1 cellular context compared by ENCODE assay signal in genomic region chr9:13268469-13268868, GRCh38.
TF ChIP-seq lines count a peak whose summit lies in the region.

No MANE protein-coding gene starts in this region.

TF ChIP-seq in K562, 482 proteins besides CTCF, POLR2A, EP300 and RAD21 (continued from another document and continues in another):
- TF ChIP-seq, protein P1, sequence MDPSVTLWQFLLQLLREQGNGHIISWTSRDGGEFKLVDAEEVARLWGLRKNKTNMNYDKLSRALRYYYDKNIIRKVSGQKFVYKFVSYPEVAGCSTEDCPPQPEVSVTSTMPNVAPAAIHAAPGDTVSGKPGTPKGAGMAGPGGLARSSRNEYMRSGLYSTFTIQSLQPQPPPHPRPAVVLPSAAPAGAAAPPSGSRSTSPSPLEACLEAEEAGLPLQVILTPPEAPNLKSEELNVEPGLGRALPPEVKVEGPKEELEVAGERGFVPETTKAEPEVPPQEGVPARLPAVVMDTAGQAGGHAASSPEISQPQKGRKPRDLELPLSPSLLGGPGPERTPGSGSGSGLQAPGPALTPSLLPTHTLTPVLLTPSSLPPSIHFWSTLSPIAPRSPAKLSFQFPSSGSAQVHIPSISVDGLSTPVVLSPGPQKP (CRISPR knock-in tag; IDR thresholded peaks at IDR 0.05) = no peak
- TF ChIP-seq, protein P2, sequence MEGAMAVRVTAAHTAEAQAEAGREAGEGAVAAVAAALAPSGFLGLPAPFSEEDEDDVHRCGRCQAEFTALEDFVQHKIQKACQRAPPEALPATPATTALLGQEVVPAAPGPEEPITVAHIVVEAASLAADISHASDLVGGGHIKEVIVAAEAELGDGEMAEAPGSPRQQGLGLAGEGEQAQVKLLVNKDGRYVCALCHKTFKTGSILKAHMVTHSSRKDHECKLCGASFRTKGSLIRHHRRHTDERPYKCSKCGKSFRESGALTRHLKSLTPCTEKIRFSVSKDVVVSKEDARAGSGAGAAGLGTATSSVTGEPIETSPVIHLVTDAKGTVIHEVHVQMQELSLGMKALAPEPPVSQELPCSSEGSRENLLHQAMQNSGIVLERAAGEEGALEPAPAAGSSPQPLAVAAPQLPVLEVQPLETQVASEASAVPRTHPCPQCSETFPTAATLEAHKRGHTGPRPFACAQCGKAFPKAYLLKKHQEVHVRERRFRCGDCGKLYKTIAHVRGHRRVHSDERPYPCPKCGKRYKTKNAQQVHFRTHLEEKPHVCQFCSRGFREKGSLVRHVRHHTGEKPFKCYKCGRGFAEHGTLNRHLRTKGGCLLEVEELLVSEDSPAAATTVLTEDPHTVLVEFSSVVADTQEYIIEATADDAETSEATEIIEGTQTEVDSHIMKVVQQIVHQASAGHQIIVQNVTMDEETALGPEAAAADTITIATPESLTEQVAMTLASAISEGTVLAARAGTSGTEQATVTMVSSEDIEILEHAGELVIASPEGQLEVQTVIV (CRISPR knock-in tag; IDR thresholded peaks at IDR 0.05; ENCODE audit: borderline replicate concordance) = no peak
- no peak for TF ChIP-seq KLF10 (CRISPR knock-in tag; IDR thresholded peaks at IDR 0.05)
- TF ChIP-seq POLR2AphosphoS2 (IDR thresholded peaks at IDR 0.05; ENCODE audit: low read length) = no peak
- TF ChIP-seq SIX5 (IDR thresholded peaks at IDR 0.05; ENCODE audit: borderline replicate concordance in 1 of 2, insufficient read depth in 1 of 2, low read depth in 1 of 2, low read length in 2 of 2) = no peak
- peak in 1 of 2 experiments; percentile 60; a peak in 2 of 4 replicates for TF ChIP-seq HDAC1 (IDR thresholded peaks at IDR 0.05)
- TF ChIP-seq, protein P3, sequence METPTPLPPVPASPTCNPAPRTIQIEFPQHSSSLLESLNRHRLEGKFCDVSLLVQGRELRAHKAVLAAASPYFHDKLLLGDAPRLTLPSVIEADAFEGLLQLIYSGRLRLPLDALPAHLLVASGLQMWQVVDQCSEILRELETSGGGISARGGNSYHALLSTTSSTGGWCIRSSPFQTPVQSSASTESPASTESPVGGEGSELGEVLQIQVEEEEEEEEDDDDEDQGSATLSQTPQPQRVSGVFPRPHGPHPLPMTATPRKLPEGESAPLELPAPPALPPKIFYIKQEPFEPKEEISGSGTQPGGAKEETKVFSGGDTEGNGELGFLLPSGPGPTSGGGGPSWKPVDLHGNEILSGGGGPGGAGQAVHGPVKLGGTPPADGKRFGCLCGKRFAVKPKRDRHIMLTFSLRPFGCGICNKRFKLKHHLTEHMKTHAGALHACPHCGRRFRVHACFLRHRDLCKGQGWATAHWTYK (CRISPR knock-in tag; IDR thresholded peaks at IDR 0.05) = no peak
- TF ChIP-seq TRIM24 (IDR thresholded peaks at IDR 0.05) = peak in 1 of 2 experiments; percentile 57; a peak in 2 of 4 replicates
- TF ChIP-seq ZNF76 (CRISPR knock-in tag; IDR thresholded peaks at IDR 0.05; ENCODE audit: borderline replicate concordance) = no peak
- no peak for TF ChIP-seq DLX4 (CRISPR knock-in tag; IDR thresholded peaks at IDR 0.05)
- TF ChIP-seq E2F4 (CRISPR knock-in tag; IDR thresholded peaks at IDR 0.05; ENCODE audit: low read depth) = no peak
- no peak for TF ChIP-seq EWSR1 (IDR thresholded peaks at IDR 0.05; ENCODE audit: borderline replicate concordance, low read depth, partially characterized antibody)
- TF ChIP-seq SMARCE1 (IDR thresholded peaks at IDR 0.05) = peak; percentile 95
- TF ChIP-seq BRD9 (IDR thresholded peaks at IDR 0.05; ENCODE audit: low read depth, partially characterized antibody) = peak; percentile 45
- 0 out of 2 replicates have a peak, but pooled peaks have one; percentile 41 for TF ChIP-seq ADNP (tag; IDR thresholded peaks at IDR 0.05)
- peak in 1 of 2 experiments; percentile 74; a peak in 1 of 4 replicates for TF ChIP-seq RCOR1 (IDR thresholded peaks at IDR 0.05; ENCODE audit: borderline replicate concordance in 1 of 2, low read depth in 2 of 2, low read length in 2 of 2)
- no peak for TF ChIP-seq ZNF239 (CRISPR knock-in tag; IDR thresholded peaks at IDR 0.05)
- TF ChIP-seq, protein P4, sequence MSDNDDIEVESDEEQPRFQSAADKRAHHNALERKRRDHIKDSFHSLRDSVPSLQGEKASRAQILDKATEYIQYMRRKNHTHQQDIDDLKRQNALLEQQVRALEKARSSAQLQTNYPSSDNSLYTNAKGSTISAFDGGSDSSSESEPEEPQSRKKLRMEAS (CRISPR knock-in tag; IDR thresholded peaks at IDR 0.05) = no peak
- peak; percentile 27; the same call in 1 of the 2 replicates for TF ChIP-seq NFIC (IDR thresholded peaks at IDR 0.05)
- peak; percentile 34 for TF ChIP-seq TAF9B (IDR thresholded peaks at IDR 0.05; ENCODE audit: partially characterized antibody)
- TF ChIP-seq CBFA2T2 (conservative IDR thresholded peaks at IDR 0.05) = peak; percentile 11; the same call in 1 of the 2 replicates
- peak; percentile 48 for TF ChIP-seq NFE2 (IDR thresholded peaks at IDR 0.05; ENCODE audit: low read depth)
- no peak for TF ChIP-seq ZFP91 (CRISPR knock-in tag; IDR thresholded peaks at IDR 0.05)
- peak; percentile 62 for TF ChIP-seq CBFA2T3 (IDR thresholded peaks at IDR 0.05)
- TF ChIP-seq, protein P5, sequence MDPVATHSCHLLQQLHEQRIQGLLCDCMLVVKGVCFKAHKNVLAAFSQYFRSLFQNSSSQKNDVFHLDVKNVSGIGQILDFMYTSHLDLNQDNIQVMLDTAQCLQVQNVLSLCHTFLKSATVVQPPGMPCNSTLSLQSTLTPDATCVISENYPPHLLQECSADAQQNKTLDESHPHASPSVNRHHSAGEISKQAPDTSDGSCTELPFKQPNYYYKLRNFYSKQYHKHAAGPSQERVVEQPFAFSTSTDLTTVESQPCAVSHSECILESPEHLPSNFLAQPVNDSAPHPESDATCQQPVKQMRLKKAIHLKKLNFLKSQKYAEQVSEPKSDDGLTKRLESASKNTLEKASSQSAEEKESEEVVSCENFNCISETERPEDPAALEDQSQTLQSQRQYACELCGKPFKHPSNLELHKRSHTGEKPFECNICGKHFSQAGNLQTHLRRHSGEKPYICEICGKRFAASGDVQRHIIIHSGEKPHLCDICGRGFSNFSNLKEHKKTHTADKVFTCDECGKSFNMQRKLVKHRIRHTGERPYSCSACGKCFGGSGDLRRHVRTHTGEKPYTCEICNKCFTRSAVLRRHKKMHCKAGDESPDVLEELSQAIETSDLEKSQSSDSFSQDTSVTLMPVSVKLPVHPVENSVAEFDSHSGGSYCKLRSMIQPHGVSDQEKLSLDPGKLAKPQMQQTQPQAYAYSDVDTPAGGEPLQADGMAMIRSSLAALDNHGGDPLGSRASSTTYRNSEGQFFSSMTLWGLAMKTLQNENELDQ (CRISPR knock-in tag; IDR thresholded peaks at IDR 0.05; ENCODE audit: borderline replicate concordance) = no peak
- TF ChIP-seq CHD7 (IDR thresholded peaks at IDR 0.05; ENCODE audit: low read depth, low read length) = no peak
- no peak for TF ChIP-seq ZBTB7A (IDR thresholded peaks at IDR 0.05; ENCODE audit: borderline replicate concordance, control insufficient read depth, low read depth, low read length)
- peak; percentile 85 for TF ChIP-seq ARID1B (IDR thresholded peaks at IDR 0.05)
- TF ChIP-seq JUND (IDR thresholded peaks at IDR 0.05; ENCODE audit: borderline replicate concordance, low read depth, low read length) = peak; percentile 90
- peak; percentile 87; the same call in 1 of the 3 replicates for TF ChIP-seq JUND (tag; IDR thresholded peaks at IDR 0.05; ENCODE audit: borderline replicate concordance, low read depth, low read length)
- TF ChIP-seq MBD1 (CRISPR knock-in tag; IDR thresholded peaks at IDR 0.05) = no peak
- TF ChIP-seq TAF15 (IDR thresholded peaks at IDR 0.05; ENCODE audit: low read depth, low read length) = no peak
